Comparison of ENCODE assay signal across 20 cellular contexts in the genomic region with DNA sequence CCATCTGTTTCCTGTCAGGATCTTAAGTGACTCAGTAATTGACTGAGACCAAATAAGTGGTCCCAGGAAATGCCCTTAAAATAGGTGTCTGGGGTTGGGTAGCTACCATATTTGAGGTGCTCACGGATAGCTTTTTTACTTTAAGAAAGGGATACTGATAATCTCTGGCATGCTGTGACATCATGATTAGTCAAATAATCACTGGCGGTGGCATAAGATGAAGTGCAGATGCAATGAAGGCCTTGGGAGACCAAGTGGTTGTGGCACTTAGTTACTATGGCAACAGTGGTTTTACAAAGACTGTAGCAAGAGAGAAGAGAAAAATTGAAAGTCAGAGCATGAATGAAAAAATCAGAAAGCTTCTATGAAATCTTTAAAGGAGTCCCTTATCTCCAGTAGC.
DNase-seq lines count a peak whose midpoint lies in the region; ATAC-seq and TF ChIP-seq lines count a peak whose summit lies in the region.
"Had no signal": no experiment of that assay in that cellular context is flagged by ENCODE, and none has a peak within 500 bp of the region (broad histone marks: within the 10 kb centered on the region; RNA-seq: fewer than 3 reads in every experiment).

No MANE protein-coding gene starts in this region.

- no peak for TF ChIP-seq CTCF in AG04449 (IDR thresholded peaks at IDR 0.05; ENCODE audit: insufficient read depth, low read length, missing control alignments)

- POLR2A ChIA-PET in AG04449 (lab: Yijun Ruan, JAX): no interaction called here

- peak; percentile 26 for DNase-seq in AG04449 (ENCODE audit: low read depth, low spot score)
- peak; percentile 34 for DNase-seq in EL
- peak; percentile 76 for DNase-seq in RPMI7951 (ENCODE audit: low read depth)
- peak; percentile 83 for DNase-seq in fibroblast of peridontal ligament (ENCODE audit: extremely low read depth)
- DNase-seq in erythroblast (lab: John Stamatoyannopoulos, UW): no peak
- DNase-seq in T-helper 9 cell: no peak
- no peak for DNase-seq in stimulated activated CD4-positive, alpha-beta T cell treated with anti-CD3 and anti-CD28 coated beads, Interleukin-15, amount 100 ng/mL, for 24 hours
- DNase-seq: activated naive CD8-positive, alpha-beta T cell treated with anti-CD3 and anti-CD28 coated beads, Interleukin-2, amount 50 U/mL, for 24 hours; caudate nucleus; GDM1; islet precursor cell; NCI-H187; OCI-M1; posterior cingulate gyrus; SHP77 treated with DMSO at 0.1 percent for 48 hours; stimulated activated CD8-positive, alpha-beta memory T cell treated with anti-CD3 and anti-CD28 coated beads, Interleukin-4, amount 100 ng/mL, for 48 hours had no signal

- no peak for ATAC-seq in HG03095 (IDR thresholded peaks at IDR 0.05; ENCODE audit: unreplicated experiment)
- ATAC-seq: activated naive CD8-positive, alpha-beta T cell treated with anti-CD3 and anti-CD28 coated beads, Interleukin-2, amount 50 U/mL, for 24 hours; HCT116; natural killer cell treated with Interleukin-12 subunit alpha and Interleukin-12 subunit beta and Interleukin-15 and Interleukin-18, amount 100 ng/mL, for 72 hours had no signal

- no peak overlapping the region for H3K4me3 ChIP-seq in AG04449 (ENCODE audit: low read depth, low read length)
- H3K4me3 ChIP-seq: suprapubic skin had no signal

- CTCF ChIA-PET in AG04449 (lab: Yijun Ruan, JAX): no interaction called here

- no peak for TF ChIP-seq POLR2A in erythroblast (IDR thresholded peaks at IDR 0.05; ENCODE audit: low read length)

Comparison
In these comparisons a context has a peak if more than half of its experiments do, and no peak if none do; other contexts are left out.
1. DNase-seq: peak in AG04449 (single experiment), EL (single experiment), RPMI7951 (single experiment) and fibroblast of peridontal ligament (single experiment); none in erythroblast (0 of 2), T-helper 9 cell (single experiment) and stimulated activated CD4-positive, alpha-beta T cell treated with anti-CD3 and anti-CD28 coated beads, Interleukin-15, amount 100 ng/mL, for 24 hours (single experiment).